ENCODE assay signal across 2 cellular contexts in the genomic region with DNA sequence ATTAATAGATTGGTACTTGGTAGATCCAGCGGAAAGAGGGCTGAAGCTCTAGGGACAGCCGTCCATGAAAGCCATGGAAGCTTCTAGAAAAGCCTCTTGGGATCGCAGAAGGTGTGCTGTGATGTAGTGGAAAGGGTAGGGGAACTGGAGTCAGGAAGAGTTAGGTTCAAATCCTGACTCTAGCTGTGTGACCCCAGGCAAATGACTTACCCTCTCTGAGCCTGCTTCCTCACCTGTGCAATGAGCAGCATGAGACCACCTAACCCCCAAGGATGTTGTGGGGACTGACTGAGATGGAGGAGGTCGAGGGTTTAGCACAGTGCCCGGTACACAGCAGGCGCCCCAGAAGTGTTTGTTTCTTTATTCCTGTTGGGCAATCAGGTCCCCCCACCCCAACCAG.
TF ChIP-seq lines count a peak whose summit lies in the region.

No MANE protein-coding gene starts in this region.

TF ChIP-seq in HCT116, 20 proteins besides CTCF, POLR2A, EP300 and RAD21:
- no peak for TF ChIP-seq ZBTB33 (IDR thresholded peaks at IDR 0.05; ENCODE audit: extremely low read depth, insufficient replicate concordance, low read length)
- no peak for TF ChIP-seq ELF1 (IDR thresholded peaks at IDR 0.05; ENCODE audit: borderline replicate concordance, low read depth)
- TF ChIP-seq SP1 (IDR thresholded peaks at IDR 0.05; ENCODE audit: low read depth): no peak
- no peak for TF ChIP-seq FOSL1 (IDR thresholded peaks at IDR 0.05; ENCODE audit: low read depth)
- TF ChIP-seq SRF (IDR thresholded peaks at IDR 0.05; ENCODE audit: low read depth): no peak
- no peak for TF ChIP-seq CEBPB (IDR thresholded peaks at IDR 0.05; ENCODE audit: low read depth)
- TF ChIP-seq TCF7L2 (IDR thresholded peaks at IDR 0.05; ENCODE audit: borderline replicate concordance, extremely low read depth, insufficient read depth, insufficient read length): no peak

TF ChIP-seq in SK-N-SH, 30 proteins besides CTCF, POLR2A, EP300 and RAD21:
- TF ChIP-seq NRF1 (IDR thresholded peaks at IDR 0.05; ENCODE audit: low read depth, low read length): no peak
- TF ChIP-seq JUND (IDR thresholded peaks at IDR 0.05): no peak
- TF ChIP-seq TCF12 (IDR thresholded peaks at IDR 0.05): no peak
- TF ChIP-seq, protein P1, sequence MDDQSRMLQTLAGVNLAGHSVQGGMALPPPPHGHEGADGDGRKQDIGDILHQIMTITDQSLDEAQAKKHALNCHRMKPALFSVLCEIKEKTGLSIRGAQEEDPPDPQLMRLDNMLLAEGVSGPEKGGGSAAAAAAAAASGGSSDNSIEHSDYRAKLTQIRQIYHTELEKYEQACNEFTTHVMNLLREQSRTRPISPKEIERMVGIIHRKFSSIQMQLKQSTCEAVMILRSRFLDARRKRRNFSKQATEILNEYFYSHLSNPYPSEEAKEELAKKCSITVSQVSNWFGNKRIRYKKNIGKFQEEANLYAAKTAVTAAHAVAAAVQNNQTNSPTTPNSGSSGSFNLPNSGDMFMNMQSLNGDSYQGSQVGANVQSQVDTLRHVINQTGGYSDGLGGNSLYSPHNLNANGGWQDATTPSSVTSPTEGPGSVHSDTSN (IDR thresholded peaks at IDR 0.05): no peak
- no peak for TF ChIP-seq RFX5 (IDR thresholded peaks at IDR 0.05; ENCODE audit: low read length)
- TF ChIP-seq FOXM1 (IDR thresholded peaks at IDR 0.05; ENCODE audit: low read depth): no peak
- TF ChIP-seq FOXJ3 (CRISPR knock-in tag; IDR thresholded peaks at IDR 0.05): no peak
- no peak for TF ChIP-seq MAX (IDR thresholded peaks at IDR 0.05; ENCODE audit: low read depth)
- TF ChIP-seq MEF2A (IDR thresholded peaks at IDR 0.05; ENCODE audit: borderline replicate concordance, low read depth): no peak
- TF ChIP-seq RCOR1 (IDR thresholded peaks at IDR 0.05; ENCODE audit: low read length): no peak
- no peak for TF ChIP-seq ELF1 (IDR thresholded peaks at IDR 0.05)
- TF ChIP-seq NFIC (IDR thresholded peaks at IDR 0.05; ENCODE audit: borderline replicate concordance): no peak
- no peak for TF ChIP-seq GATA2 (CRISPR knock-in tag; IDR thresholded peaks at IDR 0.05)
- TF ChIP-seq USF1 (IDR thresholded peaks at IDR 0.05; ENCODE audit: borderline replicate concordance, low read depth): no peak
- no peak for TF ChIP-seq FOSL2 (IDR thresholded peaks at IDR 0.05; ENCODE audit: borderline replicate concordance, low read depth)
- no peak for TF ChIP-seq SIN3A (IDR thresholded peaks at IDR 0.05; ENCODE audit: borderline replicate concordance, low read depth, low read length)
- no peak for TF ChIP-seq TEAD4 (IDR thresholded peaks at IDR 0.05; ENCODE audit: borderline replicate concordance, insufficient read depth)
